Comparison of ENCODE assay signal across 9 cellular contexts in the genomic region with DNA sequence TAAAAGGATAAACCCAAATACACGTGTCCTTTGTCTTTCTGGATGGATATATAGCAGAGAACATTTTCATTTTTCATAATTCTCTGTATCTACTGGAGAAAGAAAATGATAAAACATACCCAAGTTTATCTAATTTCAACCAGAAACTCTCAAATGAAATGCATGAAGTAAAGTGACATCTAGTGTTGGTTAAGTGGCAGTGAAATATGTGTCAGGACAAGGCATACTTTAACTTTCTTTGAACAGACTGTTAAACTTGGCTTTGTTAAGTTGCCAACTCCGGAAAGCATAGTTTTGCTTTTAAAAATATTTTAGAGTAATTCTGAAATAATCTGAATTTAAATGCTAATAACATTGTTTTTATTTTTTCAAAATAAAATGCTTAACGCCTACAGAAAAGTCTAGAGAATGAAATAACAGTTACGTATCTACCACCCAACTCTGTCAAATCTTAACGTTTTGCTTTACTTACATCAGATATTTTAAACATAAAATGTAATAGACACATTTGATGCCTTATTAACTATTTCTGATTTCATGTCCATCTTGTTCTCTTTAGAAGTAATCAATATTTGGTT. TPM values are rescaled to one million over a fixed set of nuclear protein-coding genes. Genes with fewer than 3 reads are reported as not detected.
A peak's percentile ranks its signal among the peaks of the same experiment; 100 is the strongest.
DNase-seq lines count a peak whose midpoint lies in the region; ATAC-seq and TF ChIP-seq lines count a peak whose summit lies in the region.
"Had no signal": no experiment of that assay in that cellular context is flagged by ENCODE, and none has a peak within 500 bp of the region (broad histone marks: within the 10 kb centered on the region; RNA-seq: fewer than 3 reads in every experiment).

No MANE protein-coding gene starts in this region.

- H3K36me3 ChIP-seq in ascending aorta (no peaks in the 10 kb centered on the region), kidney epithelial cell (ENCODE audit: control insufficient read depth, insufficient read depth, low read length) (no peaks in the 10 kb centered on the region)

- intact Hi-C loops in ascending aorta (cut with DNase I) (loop anchor here (1.0 to 10.0 kb wide), 4 partner anchors 117 to 379 kb away; a partner anchor contains a TSS), head of caudate nucleus (cut with DNase I) (loop anchor here (2.0 to 10.0 kb wide), 2 partner anchors 191 to 233 kb away; no protein-coding TSS in a partner anchor)

- ATAC-seq in HG02798 (IDR thresholded peaks at IDR 0.05; ENCODE audit: poor library complexity, unreplicated experiment) (no peak), GM21515 (IDR thresholded peaks at IDR 0.05; ENCODE audit: unreplicated experiment) (no peak)

- no peaks in the 10 kb centered on the region for H3K4me1 ChIP-seq in ascending aorta

- no peaks in the 10 kb centered on the region for H3K9me3 ChIP-seq in ascending aorta

- H3K27ac ChIP-seq in ascending aorta: no peak overlapping the region

- TF ChIP-seq CTCF in GM12865 (IDR thresholded peaks at IDR 0.05; ENCODE audit: insufficient read depth, low read depth, low read length, missing control alignments) (peak; percentile 46), ascending aorta (IDR thresholded peaks at IDR 0.05) (peak; percentile 62 to 82 (median 62)), kidney epithelial cell (IDR thresholded peaks at IDR 0.05; ENCODE audit: insufficient read depth, low read length, poor library complexity, severe bottlenecking) (peak; percentile 53)

- DNase-seq in GM12865 (ENCODE audit: low read depth): peak; percentile 11
- peak; percentile 46 for DNase-seq in NCI-H146 treated with DMSO at 0.1 percent for 48 hours (lab: John Stamatoyannopoulos, UW; ENCODE audit: unreplicated experiment)
- DNase-seq in ascending aorta (ENCODE audit: low spot score in 2 of 2): no peak
- DNase-seq in kidney epithelial cell (ENCODE audit: low read depth): no peak
- DNase-seq in head of caudate nucleus: no peak
- DNase-seq in NCI-H1436 (lab: John Stamatoyannopoulos, UW): no peak
- DNase-seq: left cardiac atrium had no signal

- H3K4me3 ChIP-seq in GM12865 (ENCODE audit: low read depth, low read length) (no peak overlapping the region), ascending aorta (no peak overlapping the region), kidney epithelial cell (ENCODE audit: low read depth, low read length) (no peak overlapping the region)

- H3K27me3 ChIP-seq in ascending aorta (no peaks in the 10 kb centered on the region), kidney epithelial cell (ENCODE audit: control insufficient read depth, insufficient read depth, low read length) (no peaks in the 10 kb centered on the region)

RNA-seq across cellular contexts. Expression of a gene that starts 25.2 kb away (rescaled TPM):
- total RNA-seq in ascending aorta (63.9 TPM), kidney epithelial cell (76.7 and 81.3 TPM in 2 replicates)

RNA-seq across cellular contexts. Expression of a gene that starts 43.0 kb away (rescaled TPM):
- not detected for total RNA-seq in ascending aorta
- 11.8 and 13.6 TPM in 2 replicates for total RNA-seq in kidney epithelial cell

Comparison
In these comparisons a context has a peak if more than half of its experiments do, and no peak if none do; other contexts are left out.
1. DNase-seq: peak in GM12865 (single experiment) and NCI-H146 treated with DMSO at 0.1 percent for 48 hours (single experiment); none in ascending aorta (0 of 2), kidney epithelial cell (single experiment), head of caudate nucleus (0 of 42) and NCI-H1436 (single experiment).
2. RNA of a gene that starts 43.0 kb away (total RNA-seq): 11.8 to 13.6 TPM in kidney epithelial cell; not detected in ascending aorta (single experiment); every median in the first group is over 10 times any median in the second.
3. Peak in every context shown above with its lines, with median percentiles within 50 percentile points of each other: CTCF ChIP-seq.